17 cellular contexts compared by ENCODE assay signal in genomic region chr7:19522486-19522885, GRCh38.
A peak's percentile ranks its signal among the peaks of the same experiment; 100 is the strongest.
DNase-seq lines count a peak whose midpoint lies in the region; ATAC-seq, FAIRE-seq and TF ChIP-seq lines count a peak whose summit lies in the region.
"Had no signal": no experiment of that assay in that cellular context is flagged by ENCODE, and none has a peak within 500 bp of the region (broad histone marks: within the 10 kb centered on the region; RNA-seq: fewer than 3 reads in every experiment).

No MANE protein-coding gene starts in this region.

- H3K4me3 ChIP-seq in AG09309 (ENCODE audit: control insufficient read depth, low read depth, low read length) (no peak overlapping the region), brain microvascular endothelial cell (ENCODE audit: low read depth, low read length) (no peak overlapping the region), WERI-Rb-1 (ENCODE audit: low read depth, low read length) (no peak overlapping the region)
- H3K4me3 ChIP-seq: SK-N-MC had no signal

- no peaks in the 10 kb centered on the region for H3K27me3 ChIP-seq in brain microvascular endothelial cell (replicated peaks)
- H3K27me3 ChIP-seq in WERI-Rb-1 (ENCODE audit: insufficient read depth, low read depth, severe bottlenecking): no peaks in the 10 kb centered on the region

- H3K27ac ChIP-seq in brain microvascular endothelial cell (peak overlapping the region; percentile 64), WERI-Rb-1 (no peak overlapping the region)
- H3K27ac ChIP-seq: SK-N-MC had no signal

- H3K4me1 Mint-ChIP-seq in activated naive CD4-positive, alpha-beta T cell treated with anti-CD3 and anti-CD28 coated beads for 36 hours (ENCODE audit: low read depth): no peaks in the 10 kb centered on the region

- ATAC-seq in GM18511 (IDR thresholded peaks at IDR 0.05; ENCODE audit: unreplicated experiment): no peak

- H3K36me3 ChIP-seq in brain microvascular endothelial cell (replicated peaks) (no peaks in the 10 kb centered on the region), WERI-Rb-1 (no peaks in the 10 kb centered on the region)

- H3K9me3 ChIP-seq in WERI-Rb-1 (ENCODE audit: severe bottlenecking): no peaks in the 10 kb centered on the region

- DNase-seq in AG09309 (ENCODE audit: low read depth) (peak; percentile 73), HTR-8/SVneo (ENCODE audit: insufficient read length, low spot score) (peak; percentile 12), brain microvascular endothelial cell (peak; percentile 81), iris pigment epithelial cell (ENCODE audit: low read depth) (peak; percentile 98), NCI-H1092 (lab: John Stamatoyannopoulos, UW) (no peak), WERI-Rb-1 (no peak)
- no peak for DNase-seq in activated naive CD4-positive, alpha-beta T cell treated with anti-CD3 and anti-CD28 coated beads for 36 hours
- DNase-seq: DMS 273 treated with DMSO at 0.1 percent for 48 hours, NCI-H2081, NCI-H82, posterior cingulate gyrus, trophoblast cell had no signal

- no peak overlapping the region for H3K4me3 Mint-ChIP-seq in activated naive CD4-positive, alpha-beta T cell treated with anti-CD3 and anti-CD28 coated beads for 36 hours
- H3K4me3 Mint-ChIP-seq: activated naive CD8-positive, alpha-beta T cell; dendritic cell treated with granulocyte-macrophage colony-stimulating factor and Interleukin-4, amounts not matched to agents 40 ng/mL and 50 ng/mL, for 4 days had no signal

- in situ Hi-C loops in brain microvascular endothelial cell (cut with HindIII; ENCODE audit: low pct_ligation_motif_present, low sequenced_read_pairs): no loop called here

- no peak for FAIRE-seq in HTR-8/SVneo (lab: Jason Lieb, UNC)
- FAIRE-seq: keratinocyte had no signal

- intact Hi-C loops in activated naive CD4-positive, alpha-beta T cell treated with anti-CD3 and anti-CD28 coated beads for 36 hours (cut with micrococcal nuclease): no loop called here

- no peak for TF ChIP-seq CTCF in AG09309 (IDR thresholded peaks at IDR 0.05; ENCODE audit: control insufficient read depth, insufficient read depth, low read depth, low read length, missing control alignments)
- no peak for TF ChIP-seq CTCF in brain microvascular endothelial cell (IDR thresholded peaks at IDR 0.05; ENCODE audit: low read depth, low read length, missing control alignments)
- no peak for TF ChIP-seq CTCF in WERI-Rb-1 (IDR thresholded peaks at IDR 0.05; ENCODE audit: low read depth, low read length)

- no peaks in the 10 kb centered on the region for H3K27me3 Mint-ChIP-seq in activated naive CD4-positive, alpha-beta T cell treated with anti-CD3 and anti-CD28 coated beads for 36 hours (ENCODE audit: low read depth)
- H3K27me3 Mint-ChIP-seq: activated naive CD8-positive, alpha-beta T cell; dendritic cell treated with granulocyte-macrophage colony-stimulating factor and Interleukin-4, amounts not matched to agents 40 ng/mL and 50 ng/mL, for 4 days had no signal

- CTCF ChIA-PET in activated naive CD4-positive, alpha-beta T cell treated with anti-CD3 and anti-CD28 coated beads for 36 hours (lab: Charles Lee): no interaction called here

- H3K27ac Mint-ChIP-seq in activated naive CD4-positive, alpha-beta T cell treated with anti-CD3 and anti-CD28 coated beads for 36 hours: no peak overlapping the region
- H3K27ac Mint-ChIP-seq: activated naive CD8-positive, alpha-beta T cell; dendritic cell treated with granulocyte-macrophage colony-stimulating factor and Interleukin-4, amounts not matched to agents 40 ng/mL and 50 ng/mL, for 4 days had no signal

- peaks cover 3% of the 10 kb centered on the region for H3K9me3 Mint-ChIP-seq in activated naive CD4-positive, alpha-beta T cell treated with anti-CD3 and anti-CD28 coated beads for 36 hours

- no peaks in the 10 kb centered on the region for H3K36me3 Mint-ChIP-seq in activated naive CD4-positive, alpha-beta T cell treated with anti-CD3 and anti-CD28 coated beads for 36 hours (ENCODE audit: low read depth)
- H3K36me3 Mint-ChIP-seq: activated naive CD8-positive, alpha-beta T cell had no signal

Comparison
In these comparisons a context has a peak if more than half of its experiments do, and no peak if none do; other contexts are left out.
1. DNase-seq: peak in AG09309 (single experiment), HTR-8/SVneo (single experiment), brain microvascular endothelial cell (single experiment) and iris pigment epithelial cell (single experiment); none in NCI-H1092 (single experiment), WERI-Rb-1 (single experiment) and activated naive CD4-positive, alpha-beta T cell treated with anti-CD3 and anti-CD28 coated beads for 36 hours (single experiment).